1 cellular context compared by ENCODE assay signal in the genomic region with DNA sequence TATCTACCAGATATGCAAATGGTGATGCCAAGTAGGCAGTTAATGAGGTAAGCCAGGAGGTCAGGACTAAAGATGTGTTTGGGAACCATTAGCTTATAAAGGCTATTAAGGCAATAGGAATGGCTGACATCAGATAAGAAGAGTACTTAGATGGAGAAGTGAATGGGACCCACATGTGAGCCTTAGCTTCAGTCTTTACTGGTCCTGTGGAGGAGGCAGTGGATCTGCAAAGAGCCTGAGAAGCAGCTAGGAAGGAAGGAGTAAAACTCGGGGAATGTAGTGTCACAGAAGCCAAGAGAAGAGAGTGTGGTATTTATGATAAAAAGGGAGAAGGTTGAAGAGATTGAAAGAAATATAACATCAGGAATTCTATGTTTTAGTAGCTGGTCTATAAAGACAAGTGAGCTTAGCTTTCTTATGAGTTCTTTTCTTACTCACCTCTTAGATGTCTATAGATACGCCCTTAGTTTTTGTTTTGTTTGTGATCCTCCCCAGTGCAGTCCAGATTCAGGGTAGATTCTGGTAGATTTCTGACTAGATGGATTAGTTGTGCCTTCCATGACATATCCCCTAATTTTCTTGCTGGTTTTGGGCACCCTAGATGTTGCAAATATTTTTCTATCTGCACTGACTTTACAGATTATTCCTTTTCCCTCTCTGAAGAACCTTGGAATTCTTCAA.
TF ChIP-seq lines count a peak whose summit lies in the region.

No MANE protein-coding gene starts in this region.

TF ChIP-seq in K562, 482 proteins besides CTCF, POLR2A, EP300 and RAD21:
- TF ChIP-seq ZNF707 (CRISPR knock-in tag; conservative IDR thresholded peaks at IDR 0.05) (no peak), TSC22D4 (tag; IDR thresholded peaks at IDR 0.05) (no peak), ZNF143 (CRISPR knock-in tag; IDR thresholded peaks at IDR 0.05) (no peak), ZNF280B (CRISPR knock-in tag; IDR thresholded peaks at IDR 0.05) (no peak), KDM5B (IDR thresholded peaks at IDR 0.05; ENCODE audit: insufficient replicate concordance, low read depth, low read length) (no peak), ILF3 (IDR thresholded peaks at IDR 0.05; ENCODE audit: borderline replicate concordance) (no peak), FOXJ2 (tag; IDR thresholded peaks at IDR 0.05) (no peak)
- TF ChIP-seq, protein P1, sequence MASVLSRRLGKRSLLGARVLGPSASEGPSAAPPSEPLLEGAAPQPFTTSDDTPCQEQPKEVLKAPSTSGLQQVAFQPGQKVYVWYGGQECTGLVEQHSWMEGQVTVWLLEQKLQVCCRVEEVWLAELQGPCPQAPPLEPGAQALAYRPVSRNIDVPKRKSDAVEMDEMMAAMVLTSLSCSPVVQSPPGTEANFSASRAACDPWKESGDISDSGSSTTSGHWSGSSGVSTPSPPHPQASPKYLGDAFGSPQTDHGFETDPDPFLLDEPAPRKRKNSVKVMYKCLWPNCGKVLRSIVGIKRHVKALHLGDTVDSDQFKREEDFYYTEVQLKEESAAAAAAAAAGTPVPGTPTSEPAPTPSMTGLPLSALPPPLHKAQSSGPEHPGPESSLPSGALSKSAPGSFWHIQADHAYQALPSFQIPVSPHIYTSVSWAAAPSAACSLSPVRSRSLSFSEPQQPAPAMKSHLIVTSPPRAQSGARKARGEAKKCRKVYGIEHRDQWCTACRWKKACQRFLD (CRISPR knock-in tag; IDR thresholded peaks at IDR 0.05) = no peak
- TF ChIP-seq, protein P2, sequence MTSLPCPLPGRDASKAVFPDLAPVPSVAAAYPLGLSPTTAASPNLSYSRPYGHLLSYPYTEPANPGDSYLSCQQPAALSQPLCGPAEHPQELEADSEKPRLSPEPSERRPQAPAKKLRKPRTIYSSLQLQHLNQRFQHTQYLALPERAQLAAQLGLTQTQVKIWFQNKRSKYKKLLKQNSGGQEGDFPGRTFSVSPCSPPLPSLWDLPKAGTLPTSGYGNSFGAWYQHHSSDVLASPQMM (CRISPR knock-in tag; IDR thresholded peaks at IDR 0.05) = no peak
TF ChIP-seq in K562: peak in this region for 0.
